Comparison of ENCODE assay signal across 17 cellular contexts in the genomic region with DNA sequence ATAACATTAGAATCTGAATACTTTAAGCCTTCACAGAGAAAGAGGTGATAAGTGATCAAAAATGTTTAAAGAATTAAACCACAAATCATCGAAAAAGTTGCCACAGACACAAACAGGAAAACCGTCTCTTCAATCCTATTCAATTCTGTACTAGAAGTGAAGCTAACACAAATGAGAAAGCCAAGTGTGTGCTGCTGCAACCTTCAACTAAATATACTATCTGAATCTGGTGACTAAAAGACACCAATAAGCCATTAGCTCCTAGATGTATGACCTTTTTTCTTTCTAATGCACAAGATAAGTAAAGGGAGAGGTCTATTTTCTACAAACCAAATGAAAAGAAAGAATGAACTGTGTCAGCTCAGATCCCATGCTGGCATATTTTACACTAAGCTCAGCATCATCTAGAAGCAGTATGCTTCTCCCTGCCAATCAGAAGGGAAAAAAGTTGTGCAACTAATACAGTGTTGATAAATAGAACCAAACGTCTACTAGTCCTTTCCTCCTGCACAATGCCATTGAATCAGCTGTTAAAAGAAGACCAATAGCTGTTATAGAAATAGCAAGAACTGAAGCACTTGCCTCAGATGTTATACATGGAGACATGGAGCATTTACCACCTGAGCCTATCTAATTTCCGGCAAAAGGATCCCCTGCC.
DNase-seq lines count a peak whose midpoint lies in the region; ATAC-seq, FAIRE-seq and TF ChIP-seq lines count a peak whose summit lies in the region.
"Had no signal": no experiment of that assay in that cellular context is flagged by ENCODE, and none has a peak within 500 bp of the region (broad histone marks: within the 10 kb centered on the region; RNA-seq: fewer than 3 reads in every experiment).

No MANE protein-coding gene starts in this region.

- CTCF ChIA-PET in activated CD8-positive, alpha-beta memory T cell treated with anti-CD3 and anti-CD28 coated beads, Interleukin-2, amount 10 ng/mL, durations not matched to agents 7 days and 5 days (lab: Charles Lee), result interaction anchor here (1.0 to 1.6 kb wide), 4 partner anchors 10 to 97 kb away, joined by 3 to 7 read pairs (median 4); a partner anchor contains a TSS
- CTCF ChIA-PET in GM12878 (lab: Yijun Ruan, JAX), result interaction anchor here (0.6 to 1.9 kb wide), 5 partner anchors 10 to 48 kb away, joined by 3 to 6 read pairs (median 3); no protein-coding TSS in a partner anchor

- H4K20me1 ChIP-seq in SU-DHL-6 (ENCODE audit: low read depth, low read length) (no peaks in the 10 kb centered on the region), GM12878 (ENCODE audit: control insufficient read depth, insufficient read depth) (no peaks in the 10 kb centered on the region)

- in situ Hi-C loops in GM12878 (cut with MboI), result no loop called here

- no peak overlapping the region for H2AFZ ChIP-seq in SU-DHL-6 (ENCODE audit: low read depth, low read length, severe bottlenecking)
- no peak overlapping the region; the same call in 1 of the 2 replicates for H2AFZ ChIP-seq in GM12878 (ENCODE audit: control insufficient read depth, low read depth, low read length)

- no peak for TF ChIP-seq POLR2A in GM12878 (IDR thresholded peaks at IDR 0.05; ENCODE audit: low read depth, low read length)

- RAD21 ChIA-PET in GM12878 (lab: Charles Lee; ENCODE audit: unreplicated experiment), result interaction anchor here (0.9 to 2.4 kb wide), 6 partner anchors 9 to 99 kb away, joined by 3 to 5 read pairs (median 4); no protein-coding TSS in a partner anchor

- H3K4me2 ChIP-seq in SU-DHL-6 (ENCODE audit: low read depth, low read length, poor library complexity, severe bottlenecking) (no peak overlapping the region), GM12878 (ENCODE audit: control insufficient read depth, insufficient read depth) (0 out of 2 replicates have a peak overlapping the region, but pooled peaks have one; percentile 28)

- DNase-seq in activated CD8-positive, alpha-beta memory T cell treated with anti-CD3 and anti-CD28 coated beads, Interleukin-2, amount 10 ng/mL, durations not matched to agents 7 days and 5 days, result no peak
- no peak for DNase-seq in activated CD8-positive, alpha-beta memory T cell treated with anti-CD3 and anti-CD28 coated beads, Interleukin-2, amount 50 U/mL, for 48 hours
- DNase-seq in GM12878 (ENCODE audit: low read depth, low spot score) (no peak), WERI-Rb-1 (no peak), kidney glomerular epithelial cell (lab: John Stamatoyannopoulos, UW) (no peak)
- DNase-seq: endodermal cell; islet precursor cell; NCI-H1092 treated with DMSO at 0.1 percent for 48 hours; NCI-H226; stimulated activated naive CD4-positive, alpha-beta T cell had no signal

- POLR2A ChIA-PET in GM12878 (lab: Charles Lee), result interaction anchor here (0.6 to 1.3 kb wide), 2 partner anchors 15 to 18 kb away, joined by 3 read pairs; no protein-coding TSS in a partner anchor

- SMC1A ChIA-PET in GM12878 (lab: Charles Lee; ENCODE audit: uncharacterized antibody, unreplicated experiment), result interaction anchor here (0.6 to 1.8 kb wide), 7 partner anchors 9 to 96 kb away, joined by 3 to 10 read pairs (median 4); no protein-coding TSS in a partner anchor

- H3K27me3 ChIP-seq in SU-DHL-6 (ENCODE audit: low read length) (no peaks in the 10 kb centered on the region), GM12878 (replicated peaks in 1 of 2; ENCODE audit: control insufficient read depth in 2 of 2, insufficient read depth in 2 of 2, low read length in 1 of 2) (no peaks in the 10 kb centered on the region), WERI-Rb-1 (ENCODE audit: insufficient read depth, low read depth, severe bottlenecking) (no peaks in the 10 kb centered on the region)
- H3K27me3 ChIP-seq: gastroesophageal sphincter, SJSA1 had no signal

- no peak for TF ChIP-seq EP300 in GM12878 (IDR thresholded peaks at IDR 0.05; ENCODE audit: borderline replicate concordance in 1 of 2, control insufficient read depth in 1 of 2, low read depth in 2 of 2, low read length in 2 of 2)

- intact Hi-C loops in GM12878 (cut with micrococcal nuclease; ENCODE audit: unreplicated experiment), result no loop called here

- peaks cover 14% of the 10 kb centered on the region for H3F3A ChIP-seq in SU-DHL-6 (ENCODE audit: insufficient read depth)

- 25% methylated on average over 4 of the region's 4 CpGs for WGBS in GM12878 (ENCODE audit: insufficient coverage, insufficient replicate concordance, low lambda C conversion rate, missing lambda C conversion rate)

- H3K27ac Mint-ChIP-seq in activated CD8-positive, alpha-beta memory T cell treated with anti-CD3 and anti-CD28 coated beads, Interleukin-2, amount 10 ng/mL, durations not matched to agents 7 days and 5 days, result peak overlapping the region; percentile 93
- H3K27ac Mint-ChIP-seq in stimulated activated memory B cell treated with anti-CD40 and anti-IgM and Interleukin-4, amounts not matched to agents 10 μg/mL and 1 μg/mL and 100 μg/mL, for 72 hours, result peak overlapping the region; percentile 70
- H3K27ac Mint-ChIP-seq: endodermal cell had no signal

- TF ChIP-seq CTCF in SU-DHL-6 (IDR thresholded peaks at IDR 0.05; ENCODE audit: insufficient read depth, low read length, poor library complexity, severe bottlenecking), result no peak
- TF ChIP-seq CTCF in GM12878 (IDR thresholded peaks at IDR 0.05 in 2 of 3, conservative IDR thresholded peaks at IDR 0.05 in 1 of 3; ENCODE audit: control insufficient read depth in 2 of 3, extremely low read depth in 1 of 3, insufficient read depth in 1 of 3, low read depth in 3 of 3, low read length in 3 of 3), result no peak
- no peak for TF ChIP-seq CTCF in WERI-Rb-1 (IDR thresholded peaks at IDR 0.05; ENCODE audit: low read depth, low read length)

- no peaks in the 10 kb centered on the region for H3K9me3 Mint-ChIP-seq in activated CD8-positive, alpha-beta memory T cell treated with anti-CD3 and anti-CD28 coated beads, Interleukin-2, amount 10 ng/mL, durations not matched to agents 7 days and 5 days (ENCODE audit: low read depth)
- peaks cover 5% of the 10 kb centered on the region for H3K9me3 Mint-ChIP-seq in stimulated activated memory B cell treated with anti-CD40 and anti-IgM and Interleukin-4, amounts not matched to agents 10 μg/mL and 1 μg/mL and 100 μg/mL, for 72 hours
- H3K9me3 Mint-ChIP-seq: endodermal cell, IgD-negative memory B cell had no signal

- peak overlapping the region; percentile 64 for H3K4me3 Mint-ChIP-seq in activated CD8-positive, alpha-beta memory T cell treated with anti-CD3 and anti-CD28 coated beads, Interleukin-2, amount 10 ng/mL, durations not matched to agents 7 days and 5 days
- H3K4me3 Mint-ChIP-seq in stimulated activated memory B cell treated with anti-CD40 and anti-IgM and Interleukin-4, amounts not matched to agents 10 μg/mL and 1 μg/mL and 100 μg/mL, for 72 hours, result no peak overlapping the region
- H3K4me3 Mint-ChIP-seq: endodermal cell had no signal

- no peak overlapping the region for H3K4me3 ChIP-seq in SU-DHL-6 (ENCODE audit: insufficient read depth, low read length, poor library complexity, severe bottlenecking)
- no peak overlapping the region for H3K4me3 ChIP-seq in GM12878
- no peak overlapping the region for H3K4me3 ChIP-seq in WERI-Rb-1 (ENCODE audit: low read depth, low read length)
- H3K4me3 ChIP-seq: gastroesophageal sphincter, SJSA1 had no signal

- no peaks in the 10 kb centered on the region for H3K9me2 ChIP-seq in SU-DHL-6 (replicated peaks; ENCODE audit: insufficient read depth, low read length)

- 0 out of 2 replicates have a peak overlapping the region, but pooled peaks have one; percentile 7 for H3K27ac ChIP-seq in SU-DHL-6 (ENCODE audit: low read depth, low read length)
- H3K27ac ChIP-seq in GM12878 (ENCODE audit: control insufficient read depth, insufficient read depth), result no peak overlapping the region; the same call in 1 of the 2 replicates
- no peak overlapping the region for H3K27ac ChIP-seq in WERI-Rb-1
- H3K27ac ChIP-seq: gastroesophageal sphincter, SJSA1 had no signal

- FAIRE-seq in GM12878 (lab: Jason Lieb, UNC), result no peak
- FAIRE-seq: H54 had no signal

- H3K79me2 ChIP-seq in SU-DHL-6 (ENCODE audit: insufficient read depth, low read length) (peaks cover 22% of the 10 kb centered on the region), GM12878 (ENCODE audit: control insufficient read depth, insufficient read depth, low read length) (no peaks in the 10 kb centered on the region; the same call in 1 of the 2 replicates)

- BruUV-seq in GM12878 (replicated peaks; lab: Mats Ljungman, UMichigan), result no TSS peak

- peak; percentile 76 for ATAC-seq in activated CD8-positive, alpha-beta memory T cell treated with anti-CD3 and anti-CD28 coated beads, Interleukin-2, amount 10 ng/mL, durations not matched to agents 7 days and 5 days
- ATAC-seq in GM12878, result peak; percentile 39; the same call in 2 of the 3 replicates
- no peak for ATAC-seq in stimulated activated memory B cell treated with anti-CD40 and anti-IgM and Interleukin-4, amounts not matched to agents 10 μg/mL and 1 μg/mL and 100 μg/mL, for 72 hours
- no peak for ATAC-seq in HG02884 (IDR thresholded peaks at IDR 0.05; ENCODE audit: unreplicated experiment)
- ATAC-seq: gastroesophageal sphincter had no signal

- H3K4me1 ChIP-seq in GM12878 (ENCODE audit: control insufficient read depth, insufficient read depth, low read length), result peaks cover 28% of the 10 kb centered on the region
- H3K4me1 ChIP-seq: gastroesophageal sphincter, SJSA1 had no signal

- no peaks in the 10 kb centered on the region for H3K27me3 Mint-ChIP-seq in activated CD8-positive, alpha-beta memory T cell treated with anti-CD3 and anti-CD28 coated beads, Interleukin-2, amount 10 ng/mL, durations not matched to agents 7 days and 5 days
- H3K27me3 Mint-ChIP-seq in stimulated activated memory B cell treated with anti-CD40 and anti-IgM and Interleukin-4, amounts not matched to agents 10 μg/mL and 1 μg/mL and 100 μg/mL, for 72 hours, result no peaks in the 10 kb centered on the region
- H3K27me3 Mint-ChIP-seq: IgD-negative memory B cell had no signal

- H3K36me3 ChIP-seq in SU-DHL-6 (ENCODE audit: low read length) (no peaks in the 10 kb centered on the region), GM12878 (ENCODE audit: control insufficient read depth in 2 of 2, insufficient read depth in 2 of 2, low read length in 1 of 2) (no peaks in the 10 kb centered on the region), WERI-Rb-1 (no peaks in the 10 kb centered on the region)
- H3K36me3 ChIP-seq: gastroesophageal sphincter, SJSA1 had no signal

- H3K4me1 Mint-ChIP-seq in activated CD8-positive, alpha-beta memory T cell treated with anti-CD3 and anti-CD28 coated beads, Interleukin-2, amount 10 ng/mL, durations not matched to agents 7 days and 5 days, result peaks cover 86% of the 10 kb centered on the region
- peaks cover 62% of the 10 kb centered on the region for H3K4me1 Mint-ChIP-seq in stimulated activated memory B cell treated with anti-CD40 and anti-IgM and Interleukin-4, amounts not matched to agents 10 μg/mL and 1 μg/mL and 100 μg/mL, for 72 hours

- peaks cover 25% of the 10 kb centered on the region for H3K36me3 Mint-ChIP-seq in activated CD8-positive, alpha-beta memory T cell treated with anti-CD3 and anti-CD28 coated beads, Interleukin-2, amount 10 ng/mL, durations not matched to agents 7 days and 5 days
- H3K36me3 Mint-ChIP-seq in stimulated activated memory B cell treated with anti-CD40 and anti-IgM and Interleukin-4, amounts not matched to agents 10 μg/mL and 1 μg/mL and 100 μg/mL, for 72 hours, result peaks cover 11% of the 10 kb centered on the region

- H3K9ac ChIP-seq in SU-DHL-6 (ENCODE audit: low read length) (no peak overlapping the region), GM12878 (ENCODE audit: control insufficient read depth, insufficient read depth, low read length) (no peak overlapping the region)

- TF ChIP-seq RAD21 in GM12878 (IDR thresholded peaks at IDR 0.05; ENCODE audit: insufficient read depth, low read depth, low read length), result no peak

- H3K9me3 ChIP-seq in SU-DHL-6 (ENCODE audit: insufficient read depth, low read length), result no peaks in the 10 kb centered on the region
- no peaks in the 10 kb centered on the region; the same call in 2 of the 3 replicates for H3K9me3 ChIP-seq in GM12878 (replicated peaks; ENCODE audit: control insufficient read depth, insufficient read depth, low read length)
- no peaks in the 10 kb centered on the region for H3K9me3 ChIP-seq in WERI-Rb-1 (ENCODE audit: severe bottlenecking)
- H3K9me3 ChIP-seq: gastroesophageal sphincter, SJSA1 had no signal

Comparison
In these comparisons a context has a peak if more than half of its experiments do, and no peak if none do; other contexts are left out.
1. ATAC-seq: peak in activated CD8-positive, alpha-beta memory T cell treated with anti-CD3 and anti-CD28 coated beads, Interleukin-2, amount 10 ng/mL, durations not matched to agents 7 days and 5 days (single experiment) and GM12878 (single experiment); none in stimulated activated memory B cell treated with anti-CD40 and anti-IgM and Interleukin-4, amounts not matched to agents 10 μg/mL and 1 μg/mL and 100 μg/mL, for 72 hours (single experiment) and HG02884 (single experiment).